8 cellular contexts compared by ENCODE assay signal in the genomic region with DNA sequence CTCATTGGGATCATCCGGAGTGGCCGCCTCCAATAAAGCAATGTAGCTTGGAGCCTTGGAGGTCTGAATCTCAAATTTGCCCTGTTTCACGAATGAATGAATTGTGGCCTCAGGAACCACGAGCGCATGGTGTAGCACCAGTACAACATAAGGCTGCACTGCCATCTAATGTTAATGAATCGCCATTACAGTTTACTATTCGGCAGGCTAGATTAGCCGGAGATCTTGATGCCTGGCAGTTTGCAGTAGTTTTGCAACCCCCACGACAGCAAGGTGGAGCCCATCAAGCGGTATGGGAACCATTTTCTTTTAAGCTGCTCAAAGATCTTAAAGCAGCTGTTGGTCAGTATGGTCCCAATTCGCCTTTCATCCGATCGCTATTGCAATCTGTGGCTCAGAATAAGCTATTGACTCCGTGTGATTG.
DNase-seq lines count a peak whose midpoint lies in the region; ATAC-seq, FAIRE-seq and TF ChIP-seq lines count a peak whose summit lies in the region.

No MANE protein-coding gene starts in this region.

- no peaks in the 10 kb centered on the region for H4K20me1 ChIP-seq in BLaER1 treated with 17β-estradiol and CSF1 and Interleukin-3, amounts not matched to agents 10 nM and 100 nM

- TF ChIP-seq POLR2A in H54 (IDR thresholded peaks at IDR 0.05; ENCODE audit: low read depth, low read length) = no peak

- DNase-seq in H54 (ENCODE audit: insufficient read length, low spot score) (peak; percentile 75), NCI-H2171 treated with DMSO at 0.1 percent for 48 hours (lab: John Stamatoyannopoulos, UW) (peak; percentile 91), UCSD-AML1 (lab: John Stamatoyannopoulos, UW; ENCODE audit: unreplicated experiment) (peak; percentile 46), dedifferentiated amniotic fluid mesenchymal stem cell (ENCODE audit: extremely low spot score) (peak; percentile 81), kidney tubule cell (ENCODE audit: low spot score) (peak; percentile 78)
- peak in 2 of 3 experiments; percentile 17 to 43 for DNase-seq in stimulated activated CD4-positive, alpha-beta T cell treated with anti-CD3 and anti-CD28 coated beads, TNF-alpha, amount 100 ng/mL, for 24 hours (ENCODE audit: low read depth in 3 of 3)

- peak; percentile 89 for FAIRE-seq in H54 (lab: Jason Lieb, UNC)

- H3K4me1 ChIP-seq in BLaER1 treated with 17β-estradiol and CSF1 and Interleukin-3, amounts not matched to agents 10 nM and 100 nM = peaks cover 53 to 67% (median 61%) of the 10 kb centered on the region in 10 experiments

- peak overlapping the region in 5 of 10 experiments; percentile 42 to 51 (median 44); a peak in 8 of 20 replicates for H3K4me3 ChIP-seq in BLaER1 treated with 17β-estradiol and CSF1 and Interleukin-3, amounts not matched to agents 10 nM and 100 nM

- H3K36me3 ChIP-seq in BLaER1 treated with 17β-estradiol and CSF1 and Interleukin-3, amounts not matched to agents 10 nM and 100 nM = no peaks in the 10 kb centered on the region

- H3K9me3 ChIP-seq in BLaER1 treated with 17β-estradiol and CSF1 and Interleukin-3, amounts not matched to agents 10 nM and 100 nM (replicated peaks in 1 of 11) = no peaks in the 10 kb centered on the region

- peaks cover 23 to 38% (median 25%) of the 10 kb centered on the region in 11 experiments for H3K27me3 ChIP-seq in BLaER1 treated with 17β-estradiol and CSF1 and Interleukin-3, amounts not matched to agents 10 nM and 100 nM

- peak overlapping the region in 9 of 11 experiments; percentile 75 to 86 (median 82); a peak in 19 of 22 replicates for H3K9ac ChIP-seq in BLaER1 treated with 17β-estradiol and CSF1 and Interleukin-3, amounts not matched to agents 10 nM and 100 nM

- H3K4me2 ChIP-seq in BLaER1 treated with 17β-estradiol and CSF1 and Interleukin-3, amounts not matched to agents 10 nM and 100 nM = peak overlapping the region; percentile 87 to 99 (median 93)

- ATAC-seq in GM21360 (IDR thresholded peaks at IDR 0.05; ENCODE audit: unreplicated experiment) = no peak

- peak overlapping the region in 10 of 11 experiments; percentile 83 to 99 (median 95); a peak in 18 of 22 replicates for H3K27ac ChIP-seq in BLaER1 treated with 17β-estradiol and CSF1 and Interleukin-3, amounts not matched to agents 10 nM and 100 nM

Comparison
In these comparisons a context has a peak if more than half of its experiments do, and no peak if none do; other contexts are left out.
1. DNase-seq: peak in every context shown above with its lines; median percentile 91 in NCI-H2171 treated with DMSO at 0.1 percent for 48 hours; 81 in dedifferentiated amniotic fluid mesenchymal stem cell; 78 in kidney tubule cell; 75 in H54; 46 in UCSD-AML1; 30 in stimulated activated CD4-positive, alpha-beta T cell treated with anti-CD3 and anti-CD28 coated beads, TNF-alpha, amount 100 ng/mL, for 24 hours.